ENCODE assay signal across 24 cellular contexts in genomic region chr17:51668155-51668962, GRCh38.
A peak's percentile ranks its signal among the peaks of the same experiment; 100 is the strongest.
DNase-seq lines count a peak whose midpoint lies in the region; ATAC-seq, FAIRE-seq and TF ChIP-seq lines count a peak whose summit lies in the region.
"Had no signal": no experiment of that assay in that cellular context is flagged by ENCODE, and none has a peak within 500 bp of the region (broad histone marks: within the 10 kb centered on the region; RNA-seq: fewer than 3 reads in every experiment).

No MANE protein-coding gene starts in this region.

- CTCF ChIA-PET in HepG2 (lab: Yijun Ruan, JAX; ENCODE audit: low intra/inter-chr PET ratio, low total read pairs): no interaction called here

- H3K4me3 ChIP-seq in MM.1S (ENCODE audit: low read length): no peak overlapping the region
- no peak overlapping the region for H3K4me3 ChIP-seq in HepG2 (replicated peaks in 1 of 3; ENCODE audit: insufficient read depth in 1 of 3, low read depth in 2 of 3, low read length in 3 of 3)
- H3K4me3 ChIP-seq in right cardiac atrium (ENCODE audit: low read length): no peak overlapping the region
- H3K4me3 ChIP-seq: SJCRH30 had no signal

- H3K79me2 ChIP-seq in MM.1S (ENCODE audit: low read length): no peaks in the 10 kb centered on the region
- H3K79me2 ChIP-seq in HepG2 (ENCODE audit: insufficient read depth, low read length): no peaks in the 10 kb centered on the region

- 5% methylated on average over 10 of the region's 21 CpGs for WGBS in HepG2 (ENCODE audit: low lambda C conversion rate)
- 89% methylated on average over 21 of the region's 21 CpGs for WGBS in right cardiac atrium

- POLR2A ChIA-PET in HepG2 (lab: Yijun Ruan, JAX): no interaction called here

- H3K4me2 ChIP-seq in MM.1S (ENCODE audit: low read depth, low read length): peak overlapping the region; percentile 42; the same call in 1 of the 2 replicates
- no peak overlapping the region for H3K4me2 ChIP-seq in HepG2 (ENCODE audit: low read depth, low read length)

- no peak for FAIRE-seq in HepG2 (lab: Jason Lieb, UNC)
- FAIRE-seq: GM12891 had no signal

- H3K27me3 ChIP-seq in MM.1S (replicated peaks; ENCODE audit: insufficient read depth, low read length) (no peaks in the 10 kb centered on the region), HepG2 (ENCODE audit: control insufficient read depth in 1 of 2, insufficient read depth in 2 of 2, low read length in 2 of 2) (no peaks in the 10 kb centered on the region), right cardiac atrium (ENCODE audit: control insufficient read depth, insufficient read depth) (no peaks in the 10 kb centered on the region)
- H3K27me3 ChIP-seq: SJCRH30 had no signal

- TF ChIP-seq EP300 in HepG2 (IDR thresholded peaks at IDR 0.05; ENCODE audit: low read depth in 2 of 2, low read length in 2 of 2) (no peak), HepG2 (CRISPR knock-in tag; IDR thresholded peaks at IDR 0.05; ENCODE audit: borderline replicate concordance) (no peak)

- no peak for TF ChIP-seq POLR2A in HepG2 (IDR thresholded peaks at IDR 0.05; ENCODE audit: insufficient read depth in 1 of 2, low read depth in 2 of 2, low read length in 2 of 2)

- in situ Hi-C loops in SK-MEL-5 (cut with HindIII; ENCODE audit: low pct_unique_long_range_greater_than_20kb, low sequenced_read_pairs) (no loop called here), HepG2 (cut with HindIII; ENCODE audit: extremely low pct_ligation_motif_present, low pct_unique_long_range_greater_than_20kb) (no loop called here)

- H3K9ac ChIP-seq in MM.1S (ENCODE audit: low read length) (no peak overlapping the region), HepG2 (ENCODE audit: insufficient read depth, low read depth, low read length) (no peak overlapping the region)

- H3K4me1 ChIP-seq in MM.1S (ENCODE audit: low read length) (peaks cover 20% of the 10 kb centered on the region), HepG2 (ENCODE audit: insufficient read depth, low read length) (no peaks in the 10 kb centered on the region), right cardiac atrium (ENCODE audit: control insufficient read depth, insufficient read depth, low read length) (no peaks in the 10 kb centered on the region)
- H3K4me1 ChIP-seq: SJCRH30 had no signal

- no peaks in the 10 kb centered on the region for H3K9me2 ChIP-seq in MM.1S (replicated peaks; ENCODE audit: insufficient read depth, low read length)

- 0 out of 2 replicates have a peak, but pooled peaks cover 9% of the 10 kb centered on the region for H3F3A ChIP-seq in MM.1S (ENCODE audit: insufficient read depth, low read length)

- no peaks in the 10 kb centered on the region for H3K36me3 ChIP-seq in MM.1S (replicated peaks; ENCODE audit: insufficient read depth, low read length)
- H3K36me3 ChIP-seq in HepG2 (replicated peaks in 1 of 2; ENCODE audit: control insufficient read depth in 1 of 2, insufficient read depth in 2 of 2, low read length in 2 of 2): no peaks in the 10 kb centered on the region
- H3K36me3 ChIP-seq: SJCRH30 had no signal

- peak overlapping the region; percentile 20 for H2AFZ ChIP-seq in MM.1S (ENCODE audit: low read length)
- no peak overlapping the region for H2AFZ ChIP-seq in HepG2 (ENCODE audit: low read length)

- no peaks in the 10 kb centered on the region for H3K9me3 ChIP-seq in MM.1S (replicated peaks; ENCODE audit: insufficient read depth, low read length)
- H3K9me3 ChIP-seq in HepG2 (ENCODE audit: low read length): no peaks in the 10 kb centered on the region
- no peaks in the 10 kb centered on the region for H3K9me3 ChIP-seq in right cardiac atrium (ENCODE audit: control insufficient read depth, low read length)
- H3K9me3 ChIP-seq: SJCRH30 had no signal

- peak overlapping the region; percentile 59; the same call in 1 of the 2 replicates for H3K27ac ChIP-seq in MM.1S (ENCODE audit: low read length)
- H3K27ac ChIP-seq in HepG2 (ENCODE audit: extremely low read length, insufficient read depth, low read length): no peak overlapping the region
- peak overlapping the region; percentile 44 for H3K27ac ChIP-seq in temporal lobe (ENCODE audit: low read depth, low read length)
- no peak overlapping the region for H3K27ac ChIP-seq in right cardiac atrium (ENCODE audit: low read length)
- H3K27ac ChIP-seq: HL-60, SJCRH30 had no signal

- no peak for ATAC-seq in HepG2
- no peak for ATAC-seq in right cardiac atrium
- ATAC-seq: HCT116, PC-3, Right ventricle myocardium inferior had no signal

- peak; percentile 83 for DNase-seq in MM.1S
- peak; percentile 6 for DNase-seq in SK-MEL-5 (ENCODE audit: low read depth, low spot score)
- no peak for DNase-seq in HepG2 (ENCODE audit: low spot score)
- DNase-seq in activated CD8-positive, alpha-beta memory T cell treated with anti-CD3 and anti-CD28 coated beads, Interleukin-2, amount 50 U/mL, for 4 hours: no peak
- no peak for DNase-seq in glomerular visceral epithelial cell (ENCODE audit: extremely low spot score)
- DNase-seq in right cardiac atrium: no peak
- DNase-seq: CD4-positive, alpha-beta memory T cell; COR-L47; EL; GDM1; Karpas-422; NCI-H1105; NCI-H146; NCI-H1930; NCI-H2107; NCI-H774; NK-92 treated with Interleukin-12 subunit alpha and Interleukin-12 subunit beta, amount 100 ng/mL, for 24 hours; PC-3; SJCRH30 had no signal

- no TSS peak for BruUV-seq in HepG2 (replicated peaks; lab: Mats Ljungman, UMichigan)

- no peak for TF ChIP-seq RAD21 in HepG2 (CRISPR knock-in tag; IDR thresholded peaks at IDR 0.05)

- TF ChIP-seq CTCF in MM.1S (IDR thresholded peaks at IDR 0.05; ENCODE audit: low read length) (no peak), HepG2 (CRISPR knock-in tag; IDR thresholded peaks at IDR 0.05) (no peak)

- H4K20me1 ChIP-seq in MM.1S (ENCODE audit: insufficient read depth, low read length) (no peaks in the 10 kb centered on the region), HepG2 (ENCODE audit: insufficient read depth, low read length) (no peaks in the 10 kb centered on the region)

- intact Hi-C loops in HepG2 (cut with micrococcal nuclease; ENCODE audit: unreplicated experiment) (no loop called here), right cardiac atrium (cut with DNase I) (no loop called here)

TF ChIP-seq in HepG2, 621 proteins besides CTCF, POLR2A, EP300 and RAD21:
- TF ChIP-seq KLF13 (CRISPR knock-in tag; IDR thresholded peaks at IDR 0.05): no peak
- 0 out of 2 replicates have a peak, but pooled peaks have one; percentile 89 for TF ChIP-seq ZNF850 (CRISPR knock-in tag; conservative IDR thresholded peaks at IDR 0.05)

Comparison
In these comparisons a context has a peak if more than half of its experiments do, and no peak if none do; other contexts are left out.
1. DNase-seq: peak in MM.1S (single experiment) and SK-MEL-5 (single experiment); none in HepG2 (single experiment), activated CD8-positive, alpha-beta memory T cell treated with anti-CD3 and anti-CD28 coated beads, Interleukin-2, amount 50 U/mL, for 4 hours (single experiment), glomerular visceral epithelial cell (single experiment) and right cardiac atrium (0 of 3).
2. H3K27ac ChIP-seq: peak in MM.1S (single experiment) and temporal lobe (single experiment); none in HepG2 (single experiment) and right cardiac atrium (single experiment).